ENCODE assay signal across 21 cellular contexts in genomic region chr6:34082816-34083215, GRCh38.
"Had no signal": no experiment of that assay in that cellular context is flagged by ENCODE, and none has a peak within 500 bp of the region (broad histone marks: within the 10 kb centered on the region; RNA-seq: fewer than 3 reads in every experiment).

No MANE protein-coding gene starts in this region.

- H3K27me3 Mint-ChIP-seq: stimulated activated naive CD8-positive, alpha-beta T cell treated with anti-CD3 and anti-CD28 coated beads, Interleukin-15, amount 100 ng/mL, for 72 hours had no signal

- H3K4me3 ChIP-seq: lower lobe of right lung, mucosa of descending colon, ovary, psoas muscle, skin epidermis, suprapubic skin, transverse colon, upper lobe of right lung, uterus had no signal

- H3K9me3 Mint-ChIP-seq: effector memory CD8-positive, alpha-beta T cell; mesothelial cell of epicardium; naive B cell; natural killer cell treated with Interleukin-12 subunit alpha and Interleukin-12 subunit beta and Interleukin-15 and Interleukin-18, amount 100 ng/mL, for 72 hours; stimulated activated naive B cell treated with anti-CD40 and anti-IgM and Interleukin-4, amounts not matched to agents 10 μg/mL and 1 μg/mL and 100 μg/mL, for 72 hours; stimulated activated naive CD8-positive, alpha-beta T cell treated with anti-CD3 and anti-CD28 coated beads, Interleukin-15, amount 100 ng/mL, for 72 hours had no signal

- H3K36me3 Mint-ChIP-seq: mesothelial cell of epicardium; naive B cell; natural killer cell treated with Interleukin-12 subunit alpha and Interleukin-12 subunit beta and Interleukin-15 and Interleukin-18, amount 100 ng/mL, for 72 hours; stimulated activated naive B cell treated with anti-CD40 and anti-IgM and Interleukin-4, amounts not matched to agents 10 μg/mL and 1 μg/mL and 100 μg/mL, for 72 hours had no signal

- H3K27me3 ChIP-seq: ovary, transverse colon, upper lobe of right lung, uterus had no signal

- H3K4me1 Mint-ChIP-seq: naive B cell; stimulated activated naive B cell treated with anti-CD40 and anti-IgM and Interleukin-4, amounts not matched to agents 10 μg/mL and 1 μg/mL and 100 μg/mL, for 72 hours; stimulated activated naive CD8-positive, alpha-beta T cell treated with anti-CD3 and anti-CD28 coated beads, Interleukin-15, amount 100 ng/mL, for 72 hours had no signal

- H3K27ac Mint-ChIP-seq: effector memory CD8-positive, alpha-beta T cell; mesothelial cell of epicardium; naive B cell; natural killer cell treated with Interleukin-12 subunit alpha and Interleukin-12 subunit beta and Interleukin-15 and Interleukin-18, amount 100 ng/mL, for 72 hours had no signal

- DNase-seq: cortex of kidney; effector memory CD8-positive, alpha-beta T cell; lower lobe of right lung; mucosa of descending colon; naive B cell; occipital lobe; ovary; posterior cingulate gyrus; right cardiac atrium; stimulated activated CD4-positive, alpha-beta T cell treated with anti-CD3 and anti-CD28 coated beads, Interleukin-15, amount 100 ng/mL, for 24 hours; stimulated activated CD4-positive, alpha-beta T cell treated with anti-CD3 and anti-CD28 coated beads, Interleukin-2, amount 100 ng/mL, for 48 hours; stimulated activated naive B cell treated with anti-CD40 and anti-IgM and Interleukin-4, amounts not matched to agents 10 μg/mL and 1 μg/mL and 100 μg/mL, for 72 hours; stimulated activated naive CD8-positive, alpha-beta T cell treated with anti-CD3 and anti-CD28 coated beads, Interleukin-15, amount 100 ng/mL, for 72 hours; transverse colon; upper lobe of right lung; uterus had no signal

- H3K4me3 Mint-ChIP-seq: effector memory CD8-positive, alpha-beta T cell; mesothelial cell of epicardium; naive B cell; natural killer cell treated with Interleukin-12 subunit alpha and Interleukin-12 subunit beta and Interleukin-15 and Interleukin-18, amount 100 ng/mL, for 72 hours; stimulated activated naive B cell treated with anti-CD40 and anti-IgM and Interleukin-4, amounts not matched to agents 10 μg/mL and 1 μg/mL and 100 μg/mL, for 72 hours; stimulated activated naive CD8-positive, alpha-beta T cell treated with anti-CD3 and anti-CD28 coated beads, Interleukin-15, amount 100 ng/mL, for 72 hours had no signal

- ATAC-seq: effector memory CD8-positive, alpha-beta T cell; lower lobe of right lung; mucosa of descending colon; natural killer cell treated with Interleukin-12 subunit alpha and Interleukin-12 subunit beta and Interleukin-15 and Interleukin-18, amount 100 ng/mL, for 72 hours; stimulated activated naive B cell treated with anti-CD40 and anti-IgM and Interleukin-4, amounts not matched to agents 10 μg/mL and 1 μg/mL and 100 μg/mL, for 72 hours; stimulated activated naive CD8-positive, alpha-beta T cell treated with anti-CD3 and anti-CD28 coated beads, Interleukin-15, amount 100 ng/mL, for 72 hours; upper lobe of right lung had no signal

- H3K27ac ChIP-seq: lower lobe of right lung, ovary, psoas muscle, skin epidermis, suprapubic skin, transverse colon, upper lobe of right lung, uterus had no signal

- H3K4me1 ChIP-seq: lower lobe of right lung, suprapubic skin, transverse colon, upper lobe of right lung, uterus had no signal

- H3K36me3 ChIP-seq: lower lobe of right lung, ovary, suprapubic skin, transverse colon, upper lobe of right lung, uterus had no signal
